26 cellular contexts compared by ENCODE assay signal in genomic region chr12:92719674-92720073, GRCh38. TPM values are rescaled to one million over a fixed set of nuclear protein-coding genes. Genes with fewer than 3 reads are reported as not detected.
A peak's percentile ranks its signal among the peaks of the same experiment; 100 is the strongest.
DNase-seq lines count a peak whose midpoint lies in the region; ATAC-seq and TF ChIP-seq lines count a peak whose summit lies in the region.
"Had no signal": no experiment of that assay in that cellular context is flagged by ENCODE, and none has a peak within 500 bp of the region (broad histone marks: within the 10 kb centered on the region; RNA-seq: fewer than 3 reads in every experiment).

No MANE protein-coding gene starts in this region.

- no peaks in the 10 kb centered on the region for H3K9me2 ChIP-seq in PC-3 (replicated peaks; ENCODE audit: low read length)

- H3K4me3 ChIP-seq in PC-3 (ENCODE audit: low read length) (no peak overlapping the region), osteoblast (ENCODE audit: insufficient read depth, low read length) (no peak overlapping the region)
- H3K4me3 ChIP-seq: gastrocnemius medialis, lower lobe of right lung, psoas muscle, thyroid gland had no signal

- H3K27ac ChIP-seq in PC-3 (ENCODE audit: low read length) (no peak overlapping the region), osteoblast (ENCODE audit: low read depth, low read length) (peak overlapping the region; percentile 17)
- H3K27ac ChIP-seq: gastrocnemius medialis, lower lobe of right lung, psoas muscle, thyroid gland had no signal

- intact Hi-C loops in PC-3 (cut with micrococcal nuclease), result no loop called here

- H2AFZ ChIP-seq in PC-3 (ENCODE audit: low read length) (no peak overlapping the region), osteoblast (ENCODE audit: low read length) (no peak overlapping the region)

- POLR2A ChIA-PET in PC-3 (lab: Charles Lee; ENCODE audit: unreplicated experiment), result interaction anchor here (0.5 kb wide), 1 partner anchor 1074 kb away, joined by 3 read pairs; no protein-coding TSS in a partner anchor

- H3K27me3 ChIP-seq in PC-3 (ENCODE audit: low read length), result no peaks in the 10 kb centered on the region
- H3K27me3 ChIP-seq in osteoblast (ENCODE audit: insufficient read depth, low read length), result no peaks in the 10 kb centered on the region
- H3K27me3 ChIP-seq: gastrocnemius medialis, thyroid gland had no signal

- H3K4me1 ChIP-seq in PC-3 (ENCODE audit: insufficient read depth, low read length), result peaks cover 8% of the 10 kb centered on the region; the same call in 1 of the 2 replicates
- H3K4me1 ChIP-seq in osteoblast (ENCODE audit: insufficient read depth, low read length), result peaks cover 16% of the 10 kb centered on the region
- H3K4me1 ChIP-seq: gastrocnemius medialis, psoas muscle, thyroid gland had no signal

- H3K9me3 ChIP-seq in PC-3 (ENCODE audit: low read length), result no peaks in the 10 kb centered on the region
- no peaks in the 10 kb centered on the region for H3K9me3 ChIP-seq in osteoblast (ENCODE audit: low read depth, low read length)
- H3K9me3 ChIP-seq: gastrocnemius medialis, lower lobe of right lung, thyroid gland had no signal

- H3F3A ChIP-seq in PC-3 (ENCODE audit: low read length, unreplicated experiment), result no peaks in the 10 kb centered on the region

- no peak overlapping the region for H3K4me2 ChIP-seq in PC-3 (ENCODE audit: low read length)
- peak overlapping the region; percentile 21 for H3K4me2 ChIP-seq in osteoblast (ENCODE audit: insufficient read depth, low read length)

- H3K9ac ChIP-seq in PC-3 (ENCODE audit: low read length), result no peak overlapping the region

- ATAC-seq in PC-3 (peak; percentile 64), HG02870 (IDR thresholded peaks at IDR 0.05; ENCODE audit: unreplicated experiment) (no peak)
- ATAC-seq: gastrocnemius medialis; lower lobe of right lung; Right ventricle myocardium inferior; stimulated activated naive CD8-positive, alpha-beta T cell treated with anti-CD3 and anti-CD28 coated beads, Interleukin-15, Interleukin-2, amounts not matched to agents 100 U/mL and 50 U/mL, for 24 hours had no signal

- DNase-seq in EL, result peak; percentile 56
- peak; percentile 33 for DNase-seq in PC-3
- peak; percentile 58 for DNase-seq in fibroblast of gingiva (ENCODE audit: low read depth)
- DNase-seq in osteoblast (ENCODE audit: insufficient read length, low spot score, missing footprints), result peak; percentile 58
- no peak for DNase-seq in NCI-H2107 (lab: John Stamatoyannopoulos, UW)
- no peak for DNase-seq in NCI-H526 (lab: John Stamatoyannopoulos, UW)
- no peak for DNase-seq in activated CD8-positive, alpha-beta memory T cell treated with anti-CD3 and anti-CD28 coated beads for 24 hours
- DNase-seq: activated naive CD4-positive, alpha-beta T cell treated with anti-CD3 and anti-CD28 coated beads for 36 hours; activated T-cell treated with anti-CD3 and anti-CD28 coated beads, Interleukin-2, amount 50 U/mL, for 48 hours; caudate nucleus; CD4-positive, alpha-beta memory T cell; gastrocnemius medialis; H7; KBM-7; lower lobe of right lung; MV-4-11; NCI-H1694 treated with DMSO at 0.1 percent for 48 hours; NCI-H774; stimulated activated CD4-positive, alpha-beta T cell treated with anti-CD3 and anti-CD28 coated beads, Interleukin-4, amount 100 ng/mL, for 1 hour; stimulated activated naive CD8-positive, alpha-beta T cell treated with anti-CD3 and anti-CD28 coated beads, Interleukin-15, Interleukin-2, amounts not matched to agents 100 U/mL and 50 U/mL, for 24 hours; SW 1271; thyroid gland had no signal

- H3K36me3 ChIP-seq in PC-3 (ENCODE audit: low read depth, low read length) (no peaks in the 10 kb centered on the region), osteoblast (ENCODE audit: insufficient read depth, low read length) (no peaks in the 10 kb centered on the region)
- H3K36me3 ChIP-seq: gastrocnemius medialis, lower lobe of right lung, thyroid gland had no signal

- TF ChIP-seq CTCF in PC-3 (conservative IDR thresholded peaks at IDR 0.05; ENCODE audit: low read depth, low read length) (no peak), osteoblast (IDR thresholded peaks at IDR 0.05; ENCODE audit: extremely low read depth, low read depth, low read length) (no peak)

- H4K20me1 ChIP-seq in PC-3 (ENCODE audit: low read length), result no peaks in the 10 kb centered on the region
- no peaks in the 10 kb centered on the region for H4K20me1 ChIP-seq in osteoblast (ENCODE audit: insufficient read depth, low read length)

- H3K79me2 ChIP-seq in PC-3 (ENCODE audit: low read length) (no peaks in the 10 kb centered on the region), osteoblast (ENCODE audit: insufficient read depth, low read length) (no peaks in the 10 kb centered on the region)

- BruUV-seq in PC-3 (replicated peaks; lab: Mats Ljungman, UMichigan), result no TSS peak

- CTCF ChIA-PET in PC-3 (lab: Charles Lee), result interaction anchor here (0.6 kb wide), 1 partner anchor 114 kb away, joined by 4 read pairs; no protein-coding TSS in a partner anchor

RNA-seq across cellular contexts. Expression of gene PLEKHG7, which starts 16.9 kb away (rescaled TPM):
- not detected in 2 replicates for total RNA-seq in PC-3 (2014; rRNA removed)
- total RNA-seq in osteoblast, result not detected in 2 replicates
- total RNA-seq: activated CD8-positive, alpha-beta memory T cell treated with anti-CD3 and anti-CD28 coated beads for 36 hours; activated naive CD4-positive, alpha-beta T cell treated with anti-CD3 and anti-CD28 coated beads for 36 hours; CD4-positive, alpha-beta memory T cell; gastrocnemius medialis; H7; psoas muscle; Right ventricle myocardium inferior; thyroid gland had no signal

Comparison
In these comparisons a context has a peak if more than half of its experiments do, and no peak if none do; other contexts are left out.
1. DNase-seq: peak in EL (single experiment), PC-3 (single experiment), fibroblast of gingiva (single experiment) and osteoblast (single experiment); none in NCI-H2107 (single experiment), NCI-H526 (0 of 2) and activated CD8-positive, alpha-beta memory T cell treated with anti-CD3 and anti-CD28 coated beads for 24 hours (single experiment).